ENCODE assay signal across 8 cellular contexts in the genomic region with DNA sequence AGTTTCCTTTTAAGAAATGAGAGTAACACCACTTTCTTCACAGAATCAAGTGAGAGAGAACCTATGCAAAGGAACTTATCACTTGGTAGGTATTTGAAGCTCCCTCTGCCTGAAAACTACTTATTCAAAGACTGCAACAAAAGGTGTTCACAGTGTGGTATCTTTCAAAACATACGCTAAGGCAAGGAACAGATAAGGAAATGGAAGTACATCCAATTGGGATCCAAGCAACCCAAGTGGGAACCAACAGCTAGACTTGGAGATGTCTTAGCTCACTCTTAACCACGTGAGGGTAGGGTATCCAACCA. TPM values are rescaled to one million over a fixed set of nuclear protein-coding genes. Genes with fewer than 3 reads are reported as not detected.
DNase-seq lines count a peak whose midpoint lies in the region; ATAC-seq and TF ChIP-seq lines count a peak whose summit lies in the region.

No MANE protein-coding gene starts in this region.

- H3K36me3 ChIP-seq in SJSA1: no peaks in the 10 kb centered on the region
- no peaks in the 10 kb centered on the region for H3K36me3 ChIP-seq in skeletal muscle satellite cell (ENCODE audit: insufficient read depth, low read length)

- ATAC-seq in esophagus mucosa: no peak

- no peak for TF ChIP-seq CTCF in fibroblast of villous mesenchyme (IDR thresholded peaks at IDR 0.05; ENCODE audit: insufficient read depth, low read depth, low read length)

- DNase-seq in NCI-H345 treated with DMSO at 0.1 percent for 48 hours (lab: John Stamatoyannopoulos, UW; ENCODE audit: unreplicated experiment) (peak; percentile 55), NCI-H345 (lab: John Stamatoyannopoulos, UW) (no peak), SJSA1 (ENCODE audit: low read depth in 1 of 2, low spot score in 2 of 2) (no peak), fibroblast of villous mesenchyme (ENCODE audit: low read depth) (no peak), GM19238 (ENCODE audit: insufficient read length, low spot score) (no peak), dedifferentiated amniotic fluid mesenchymal stem cell (ENCODE audit: extremely low spot score) (no peak)

- H3K9me3 ChIP-seq in SJSA1 (replicated peaks) (no peaks in the 10 kb centered on the region), skeletal muscle satellite cell (replicated peaks; ENCODE audit: low read length) (no peaks in the 10 kb centered on the region)

- H3K4me3 ChIP-seq in SJSA1: peak overlapping the region; percentile 42
- H3K4me3 ChIP-seq in fibroblast of villous mesenchyme (ENCODE audit: low read depth, low read length): peak overlapping the region; percentile 64
- peak overlapping the region; percentile 79 for H3K4me3 ChIP-seq in skeletal muscle satellite cell (ENCODE audit: low read length)

- H3K4me1 ChIP-seq in SJSA1 (replicated peaks) (peaks cover 18% of the 10 kb centered on the region), skeletal muscle satellite cell (ENCODE audit: control insufficient read depth, insufficient read depth, low read length) (peaks cover 14% of the 10 kb centered on the region)

- H3K4me2 ChIP-seq in skeletal muscle satellite cell (ENCODE audit: low read length): peak overlapping the region; percentile 97

- H3K27ac ChIP-seq in SJSA1: no peak overlapping the region

- no peak overlapping the region for H3K9ac ChIP-seq in skeletal muscle satellite cell (ENCODE audit: low read depth, low read length)

- H3K27me3 ChIP-seq in SJSA1 (replicated peaks): peaks cover 64% of the 10 kb centered on the region
- H3K27me3 ChIP-seq in skeletal muscle satellite cell (ENCODE audit: control insufficient read depth, insufficient read depth, low read length): peaks cover 60% of the 10 kb centered on the region

RNA-seq across cellular contexts. Expression of gene PPM1E, which starts 0.4 kb away (rescaled TPM):
- 0.31 and 0.45 TPM in 2 replicates for total RNA-seq in SJSA1 (2014; rRNA removed; shearing (Covaris generic))
- total RNA-seq in fibroblast of villous mesenchyme (under 0.01 TPM in 2 replicates), esophagus mucosa (0.04 TPM)
- 0.22 and 0.25 TPM in 2 replicates for total RNA-seq in skeletal muscle satellite cell (2012; rRNA removed)
